ENCODE assay signal across 7 cellular contexts in genomic region chr18:7221424-7222155, GRCh38. TPM values are rescaled to one million over a fixed set of nuclear protein-coding genes. Genes with fewer than 3 reads are reported as not detected.
DNase-seq lines count a peak whose midpoint lies in the region; ATAC-seq and TF ChIP-seq lines count a peak whose summit lies in the region.

No MANE protein-coding gene starts in this region.

- no peaks in the 10 kb centered on the region for H3K36me3 ChIP-seq in GM06990 (ENCODE audit: control insufficient read depth, insufficient read depth, low read length)

- TF ChIP-seq CTCF in GM06990 (IDR thresholded peaks at IDR 0.05; ENCODE audit: insufficient read depth, low read length, poor library complexity, severe bottlenecking) (peak; percentile 66), LNCAP (IDR thresholded peaks at IDR 0.05) (peak; percentile 94), epithelial cell of esophagus (IDR thresholded peaks at IDR 0.05; ENCODE audit: insufficient read depth, low read depth, low read length, missing control alignments) (peak; percentile 94), neural crest cell (conservative IDR thresholded peaks at IDR 0.05) (peak; percentile 82)

- no peak for DNase-seq in GM06990 (ENCODE audit: extremely low read depth, insufficient read length)
- peak; percentile 63 for DNase-seq in OCI-M1 (lab: John Stamatoyannopoulos, UW)
- DNase-seq in epithelial cell of esophagus (ENCODE audit: low read depth): peak; percentile 81
- peak; percentile 52 for DNase-seq in neural crest cell (ENCODE audit: low read depth, low spot score)
- DNase-seq in stimulated activated effector memory CD8-positive, alpha-beta T cell treated with anti-CD3 and anti-CD28 coated beads, Interleukin-12 subunit alpha, Interleukin-12 subunit beta, amount 100 ng/mL, for 72 hours (ENCODE audit: low spot score in 2 of 2): no peak

- no peak overlapping the region for H3K4me3 ChIP-seq in GM06990 (replicated peaks; ENCODE audit: low read depth, low read length)
- no peak overlapping the region for H3K4me3 ChIP-seq in epithelial cell of esophagus (ENCODE audit: low read length)

- no peak for ATAC-seq in stimulated activated effector memory CD8-positive, alpha-beta T cell treated with anti-CD3 and anti-CD28 coated beads, Interleukin-12 subunit alpha, Interleukin-12 subunit beta, amount 100 ng/mL, for 72 hours
- no peak for ATAC-seq in HG03378 (IDR thresholded peaks at IDR 0.05; ENCODE audit: unreplicated experiment)

- H3K4me3 Mint-ChIP-seq in neural crest cell: no peak overlapping the region
- H3K4me3 Mint-ChIP-seq in stimulated activated effector memory CD8-positive, alpha-beta T cell treated with anti-CD3 and anti-CD28 coated beads, Interleukin-12 subunit alpha, Interleukin-12 subunit beta, amount 100 ng/mL, for 72 hours: no peak overlapping the region

- no peaks in the 10 kb centered on the region for H3K36me3 Mint-ChIP-seq in neural crest cell (ENCODE audit: low read depth)
- no peaks in the 10 kb centered on the region for H3K36me3 Mint-ChIP-seq in stimulated activated effector memory CD8-positive, alpha-beta T cell treated with anti-CD3 and anti-CD28 coated beads, Interleukin-12 subunit alpha, Interleukin-12 subunit beta, amount 100 ng/mL, for 72 hours

- peaks cover 6% of the 10 kb centered on the region for H3K4me1 Mint-ChIP-seq in neural crest cell
- no peaks in the 10 kb centered on the region for H3K4me1 Mint-ChIP-seq in stimulated activated effector memory CD8-positive, alpha-beta T cell treated with anti-CD3 and anti-CD28 coated beads, Interleukin-12 subunit alpha, Interleukin-12 subunit beta, amount 100 ng/mL, for 72 hours

- no peaks in the 10 kb centered on the region for H3K27me3 Mint-ChIP-seq in neural crest cell (ENCODE audit: low read depth)

- H3K9me3 Mint-ChIP-seq in neural crest cell: no peaks in the 10 kb centered on the region
- peaks cover 3% of the 10 kb centered on the region for H3K9me3 Mint-ChIP-seq in stimulated activated effector memory CD8-positive, alpha-beta T cell treated with anti-CD3 and anti-CD28 coated beads, Interleukin-12 subunit alpha, Interleukin-12 subunit beta, amount 100 ng/mL, for 72 hours

- H3K27me3 ChIP-seq in GM06990 (replicated peaks; ENCODE audit: control insufficient read depth, insufficient read depth, low read length): no peaks in the 10 kb centered on the region

- H3K27ac Mint-ChIP-seq in neural crest cell (ENCODE audit: unreplicated experiment): no peak overlapping the region
- H3K27ac Mint-ChIP-seq in stimulated activated effector memory CD8-positive, alpha-beta T cell treated with anti-CD3 and anti-CD28 coated beads, Interleukin-12 subunit alpha, Interleukin-12 subunit beta, amount 100 ng/mL, for 72 hours: no peak overlapping the region

RNA-seq across cellular contexts. Expression of gene LRRC30, which starts 9.3 kb away (rescaled TPM):
- not detected in 2 replicates for total RNA-seq in neural crest cell

Comparison
In these comparisons a context has a peak if more than half of its experiments do, and no peak if none do; other contexts are left out.
1. DNase-seq: peak in OCI-M1 (single experiment), epithelial cell of esophagus (single experiment) and neural crest cell (single experiment); none in GM06990 (single experiment) and stimulated activated effector memory CD8-positive, alpha-beta T cell treated with anti-CD3 and anti-CD28 coated beads, Interleukin-12 subunit alpha, Interleukin-12 subunit beta, amount 100 ng/mL, for 72 hours (0 of 2).
2. Peak in every context shown above with its lines, with median percentiles within 50 percentile points of each other: CTCF ChIP-seq.